Comparison of ENCODE assay signal across 17 cellular contexts in genomic region chr1:8676813-8677212, GRCh38.
"Had no signal": no experiment of that assay in that cellular context is flagged by ENCODE, and none has a peak within 500 bp of the region (broad histone marks: within the 10 kb centered on the region; RNA-seq: fewer than 3 reads in every experiment).

No MANE protein-coding gene starts in this region.

- H3K36me3 ChIP-seq: heart right ventricle, left ventricle myocardium inferior, upper lobe of left lung had no signal

- H3K27me3 ChIP-seq: heart right ventricle, testis, upper lobe of left lung had no signal

- H3K9me3 Mint-ChIP-seq: immature natural killer cell had no signal

- FAIRE-seq: endometrium had no signal

- H3K9me3 ChIP-seq: heart right ventricle, left ventricle myocardium inferior, psoas muscle, testis, upper lobe of left lung had no signal

- H3K36me3 Mint-ChIP-seq: immature natural killer cell had no signal

- H3K4me1 ChIP-seq: testis had no signal

- ATAC-seq: heart right ventricle, psoas muscle, right cardiac atrium had no signal

- DNase-seq: activated naive CD4-positive, alpha-beta T cell; aorta; erythroblast; foreskin melanocyte; heart right ventricle; immature natural killer cell; kidney glomerular epithelial cell; left ventricle myocardium inferior; mammary epithelial cell; psoas muscle; right cardiac atrium; T-helper 9 cell; testis; upper lobe of left lung had no signal

- H3K27ac ChIP-seq: coronary artery, heart right ventricle, left ventricle myocardium inferior, psoas muscle, SK-N-MC, testis, upper lobe of left lung had no signal

- H3K4me3 ChIP-seq: coronary artery, heart right ventricle, left ventricle myocardium inferior, psoas muscle, SK-N-MC, testis, upper lobe of left lung had no signal

- H3K4me3 Mint-ChIP-seq: immature natural killer cell had no signal
